Comparison of ENCODE assay signal across 26 cellular contexts in the genomic region with DNA sequence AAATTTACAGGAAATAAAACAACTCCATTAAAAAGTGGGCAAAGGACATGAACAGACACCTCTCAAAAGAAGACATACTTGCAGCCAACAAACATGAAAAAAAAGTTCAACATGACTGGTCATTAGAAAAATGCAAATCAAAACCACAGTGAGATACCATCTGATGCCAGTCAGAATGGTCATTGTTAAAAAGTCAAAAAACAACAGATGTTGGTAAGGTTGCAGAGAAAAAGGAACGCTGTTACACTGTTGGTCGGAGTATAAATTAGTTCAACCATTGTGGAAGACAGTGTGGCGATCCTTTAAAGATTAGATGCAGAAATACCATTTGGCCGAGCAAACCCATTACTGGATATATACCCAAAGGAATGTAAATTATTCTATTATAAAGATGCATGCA.
"Had no signal": no experiment of that assay in that cellular context is flagged by ENCODE, and none has a peak within 500 bp of the region (broad histone marks: within the 10 kb centered on the region; RNA-seq: fewer than 3 reads in every experiment).

No MANE protein-coding gene starts in this region.

- H3K4me3 ChIP-seq: coronary artery, dorsolateral prefrontal cortex, gastroesophageal sphincter, hepatocyte, left ventricle myocardium inferior, lung, mucosa of descending colon, uterus had no signal

- H3K27ac ChIP-seq: coronary artery, dorsolateral prefrontal cortex, gastroesophageal sphincter, hepatocyte, left ventricle myocardium inferior, uterus had no signal

- ATAC-seq: activated CD8-positive, alpha-beta T cell treated with anti-CD3 and anti-CD28 coated beads for 36 hours; activated naive CD8-positive, alpha-beta T cell treated with anti-CD3 and anti-CD28 coated beads, Interleukin-2, amount 50 U/mL, for 24 hours; activated T-cell treated with anti-CD3 and anti-CD28 coated beads, Interleukin-2, amount 50 U/mL, for 4 hours; activated T-helper 17 cell treated with anti-CD3 and anti-CD28 coated beads, Interleukin-2, amount 50 U/mL, for 72 hours; gastroesophageal sphincter; mucosa of descending colon; sciatic nerve; stimulated activated effector memory CD8-positive, alpha-beta T cell treated with anti-CD3 and anti-CD28 coated beads, Interleukin-12 subunit alpha, Interleukin-12 subunit beta, amount 100 ng/mL, for 72 hours; stimulated activated naive CD8-positive, alpha-beta T cell treated with anti-CD3 and anti-CD28 coated beads, Interleukin-15, amount 100 ng/mL, for 72 hours had no signal

- DNase-seq: activated B cell treated with CpG ODN at 0.5 μM for 24 hours; activated CD4-positive, alpha-beta T cell treated with anti-CD3 and anti-CD28 coated beads, Interleukin-2, amount 50 U/mL, for 1 hour; activated CD8-positive, alpha-beta T cell treated with anti-CD3 and anti-CD28 coated beads for 36 hours; activated naive CD8-positive, alpha-beta T cell treated with anti-CD3 and anti-CD28 coated beads, Interleukin-2, amount 50 U/mL, for 24 hours; activated T-cell treated with anti-CD3 and anti-CD28 coated beads, Interleukin-2, amount 50 U/mL, for 4 hours; anterior cingulate cortex; dorsolateral prefrontal cortex; effector memory CD4-positive, alpha-beta T cell; erythroblast; islet precursor cell; left ventricle myocardium inferior; mucosa of descending colon; retina; small intestine; stimulated activated CD4-positive, alpha-beta T cell treated with anti-CD3 and anti-CD28 coated beads, Interleukin-4, amount 100 ng/mL, for 24 hours; stimulated activated naive CD8-positive, alpha-beta T cell treated with anti-CD3 and anti-CD28 coated beads, Interleukin-15, amount 100 ng/mL, for 72 hours; substantia nigra; T-helper 2 cell; uterus had no signal
